In the genomic region with DNA sequence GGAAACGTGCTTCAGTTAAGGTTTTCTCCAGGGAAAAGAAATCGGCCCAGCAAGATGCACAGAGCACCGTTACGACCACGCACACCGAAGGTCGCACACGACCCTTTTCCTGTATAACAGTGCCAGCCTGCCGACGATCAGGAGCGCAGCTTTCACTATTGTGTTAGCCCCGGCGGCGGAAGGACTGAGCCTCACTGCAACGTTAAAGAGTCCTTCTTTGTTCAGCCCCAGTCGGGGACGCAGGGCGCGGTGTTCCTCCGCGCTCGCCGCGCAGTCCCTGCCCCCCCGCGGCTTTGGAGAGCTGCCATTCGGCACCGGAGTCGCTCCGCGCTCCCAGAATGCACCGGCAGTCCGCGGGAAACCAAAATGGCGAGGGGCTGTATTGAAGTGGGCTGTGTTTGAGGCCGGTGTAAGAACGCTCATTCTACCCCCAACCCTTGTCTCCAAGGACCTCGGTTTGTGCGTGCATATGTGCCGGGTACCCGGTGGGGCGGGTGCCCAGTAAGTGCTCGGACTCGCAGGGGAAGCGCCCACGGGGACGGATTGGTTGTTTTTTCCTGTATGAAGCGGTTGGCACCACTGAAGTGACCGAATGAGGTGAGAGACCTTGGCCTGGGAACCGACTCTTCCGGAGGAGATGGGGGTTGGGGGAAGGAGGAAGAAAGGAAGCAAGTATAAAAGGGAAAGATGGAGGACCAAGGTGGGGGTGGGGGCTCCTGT, we compare ENCODE assay signal across 8 cellular contexts. TPM values are rescaled to one million over a fixed set of nuclear protein-coding genes. Genes with fewer than 3 reads are reported as not detected.
DNase-seq lines count a peak whose midpoint lies in the region; ATAC-seq and TF ChIP-seq lines count a peak whose summit lies in the region.

Gene MTF2 (plus strand): TSS at position 349 of the 720 bp plus-strand sequence. CDS start 244 bp downstream, at position 593.

- no peaks in the 10 kb centered on the region for H3K36me3 ChIP-seq in lower lobe of right lung

- H3K4me3 Mint-ChIP-seq in activated CD8-positive, alpha-beta T cell treated with anti-CD3 and anti-CD28 coated beads, Interleukin-2, amount 10 ng/mL, durations not matched to agents 7 days and 5 days = peak within 1 kb of the TSS; percentile 97

- CTCF ChIA-PET in activated CD8-positive, alpha-beta T cell treated with anti-CD3 and anti-CD28 coated beads, Interleukin-2, amount 10 ng/mL, durations not matched to agents 7 days and 5 days (lab: Charles Lee) = interaction anchor here (0.6 to 4.1 kb wide), 37 partner anchors 9 to 765 kb away, joined by 3 to 25 read pairs (median 4); partner anchors contain the start of genes DIPK1A and RPL5

- peak within 1 kb of the TSS; percentile 82 for H3K4me3 ChIP-seq in lower lobe of right lung

- POLR2A ChIA-PET in activated CD8-positive, alpha-beta T cell treated with anti-CD3 and anti-CD28 coated beads, Interleukin-2, amount 10 ng/mL, durations not matched to agents 7 days and 5 days (lab: Charles Lee) = interaction anchor here (0.6 to 3.2 kb wide), 36 partner anchors 8 to 767 kb away, joined by 3 to 28 read pairs (median 4); partner anchors contain the start of genes DIPK1A, DR1, RPL5 and TMED5

- peaks cover 37% of the 10 kb centered on the region for H3K4me1 Mint-ChIP-seq in activated CD8-positive, alpha-beta T cell treated with anti-CD3 and anti-CD28 coated beads, Interleukin-2, amount 10 ng/mL, durations not matched to agents 7 days and 5 days (ENCODE audit: low read depth)

- peaks cover 34% of the 10 kb centered on the region for H3K4me1 ChIP-seq in lower lobe of right lung

- peaks cover 16% of the 10 kb centered on the region for H3K36me3 Mint-ChIP-seq in activated CD8-positive, alpha-beta T cell treated with anti-CD3 and anti-CD28 coated beads, Interleukin-2, amount 10 ng/mL, durations not matched to agents 7 days and 5 days (ENCODE audit: low read depth)

- intact Hi-C loops in lower lobe of right lung (cut with DNase I) = no loop called here

- H3K9me3 ChIP-seq in lower lobe of right lung = no peaks in the 10 kb centered on the region

- peak; percentile 95 for DNase-seq in CMK (ENCODE audit: low read depth)
- DNase-seq in HS-5 (ENCODE audit: low read depth) = peak; percentile 80
- peak; percentile 46 for DNase-seq in NK-92 (lab: John Stamatoyannopoulos, UW; ENCODE audit: unreplicated experiment)
- peak; percentile 96 for DNase-seq in activated CD8-positive, alpha-beta T cell treated with anti-CD3 and anti-CD28 coated beads, Interleukin-2, amount 10 ng/mL, durations not matched to agents 7 days and 5 days
- peak; percentile 86 for DNase-seq in effector CD4-positive, alpha-beta T cell
- DNase-seq in lower lobe of right lung = peak; percentile 96
- DNase-seq in stimulated activated CD4-positive, alpha-beta T cell treated with anti-CD3 and anti-CD28 coated beads, TNF-alpha, amount 100 ng/mL, for 1 hour (ENCODE audit: low read depth in 3 of 3, low spot score in 1 of 3) = peak; percentile 82 to 91 (median 87)

- H3K9me3 Mint-ChIP-seq in activated CD8-positive, alpha-beta T cell treated with anti-CD3 and anti-CD28 coated beads, Interleukin-2, amount 10 ng/mL, durations not matched to agents 7 days and 5 days (ENCODE audit: insufficient read depth) = peaks cover 6% of the 10 kb centered on the region

- ATAC-seq in GM19468 (IDR thresholded peaks at IDR 0.05; ENCODE audit: extremely low read depth, unreplicated experiment) (peak; percentile 60), lower lobe of right lung (peak; percentile 98 to 99)
- ATAC-seq in activated CD8-positive, alpha-beta T cell treated with anti-CD3 and anti-CD28 coated beads, Interleukin-2, amount 10 ng/mL, durations not matched to agents 7 days and 5 days = peak; percentile 94

- H3K27ac ChIP-seq in lower lobe of right lung = peak within 1 kb of the TSS; percentile 87

- H3K27ac Mint-ChIP-seq in activated CD8-positive, alpha-beta T cell treated with anti-CD3 and anti-CD28 coated beads, Interleukin-2, amount 10 ng/mL, durations not matched to agents 7 days and 5 days = peak within 1 kb of the TSS; percentile 98

- TF ChIP-seq CTCF in lower lobe of right lung (IDR thresholded peaks at IDR 0.05) = no peak

- H3K27me3 Mint-ChIP-seq in activated CD8-positive, alpha-beta T cell treated with anti-CD3 and anti-CD28 coated beads, Interleukin-2, amount 10 ng/mL, durations not matched to agents 7 days and 5 days (ENCODE audit: low read depth) = peaks cover 2% of the 10 kb centered on the region

- no peaks in the 10 kb centered on the region for H3K27me3 ChIP-seq in lower lobe of right lung (ENCODE audit: low read depth)

RNA-seq across cellular contexts. Expression of gene MTF2, which starts in this region (rescaled TPM):
- total RNA-seq in activated CD8-positive, alpha-beta T cell treated with anti-CD3 and anti-CD28 coated beads, Interleukin-2, amount 10 ng/mL, durations not matched to agents 7 days and 5 days = 10 to 100 TPM; 56.4 to 63.2 TPM
- total RNA-seq in lower lobe of right lung = 20.2 TPM

Comparison
In these comparisons a context has a peak if more than half of its experiments do, and no peak if none do; other contexts are left out.
1. Peak in every context shown above with its lines: DNase-seq, ATAC-seq, H3K4me3 ChIP-seq and H3K27ac ChIP-seq.
2. DNase-seq: peak in every context shown above with its lines; median percentile 96 in activated CD8-positive, alpha-beta T cell treated with anti-CD3 and anti-CD28 coated beads, Interleukin-2, amount 10 ng/mL, durations not matched to agents 7 days and 5 days; 96 in lower lobe of right lung; 95 in CMK; 87 in stimulated activated CD4-positive, alpha-beta T cell treated with anti-CD3 and anti-CD28 coated beads, TNF-alpha, amount 100 ng/mL, for 1 hour; 86 in effector CD4-positive, alpha-beta T cell; 80 in HS-5; 46 in NK-92.